In genomic region chr1:47184090-47184735, GRCh38 we compare ENCODE assay signal across 15 cellular contexts. TPM values are rescaled to one million over a fixed set of nuclear protein-coding genes. Genes with fewer than 3 reads are reported as not detected.
DNase-seq lines count a peak whose midpoint lies in the region; ATAC-seq, FAIRE-seq and TF ChIP-seq lines count a peak whose summit lies in the region.
"Had no signal": no experiment of that assay in that cellular context is flagged by ENCODE, and none has a peak within 500 bp of the region (broad histone marks: within the 10 kb centered on the region; RNA-seq: fewer than 3 reads in every experiment).

No MANE protein-coding gene starts in this region.

- in situ Hi-C loops in HepG2 (cut with HindIII; ENCODE audit: extremely low pct_ligation_motif_present, low pct_unique_long_range_greater_than_20kb): loop anchor here (25.0 kb wide), 1 partner anchor 528 kb away; no protein-coding TSS in a partner anchor

- no peaks in the 10 kb centered on the region for H3K36me3 Mint-ChIP-seq in immature natural killer cell
- no peaks in the 10 kb centered on the region for H3K36me3 Mint-ChIP-seq in stimulated activated naive B cell treated with anti-CD40 and anti-IgM and Interleukin-4, amounts not matched to agents 10 μg/mL and 1 μg/mL and 100 μg/mL, for 72 hours

- H3K36me3 ChIP-seq in HepG2 (replicated peaks in 1 of 2; ENCODE audit: control insufficient read depth in 1 of 2, insufficient read depth in 2 of 2, low read length in 2 of 2) (no peaks in the 10 kb centered on the region), right lobe of liver (no peaks in the 10 kb centered on the region)
- H3K36me3 ChIP-seq: heart left ventricle, right atrium auricular region had no signal

- H3K9me3 Mint-ChIP-seq in immature natural killer cell: no peaks in the 10 kb centered on the region
- H3K9me3 Mint-ChIP-seq in stimulated activated naive B cell treated with anti-CD40 and anti-IgM and Interleukin-4, amounts not matched to agents 10 μg/mL and 1 μg/mL and 100 μg/mL, for 72 hours: no peaks in the 10 kb centered on the region
- H3K9me3 Mint-ChIP-seq: activated T-cell treated with anti-CD3 and anti-CD28 coated beads, Interleukin-2, amount 50 U/mL, for 72 hours had no signal

- H3K27ac Mint-ChIP-seq in immature natural killer cell: no peak overlapping the region
- H3K27ac Mint-ChIP-seq in stimulated activated naive B cell treated with anti-CD40 and anti-IgM and Interleukin-4, amounts not matched to agents 10 μg/mL and 1 μg/mL and 100 μg/mL, for 72 hours: no peak overlapping the region
- H3K27ac Mint-ChIP-seq: activated T-cell treated with anti-CD3 and anti-CD28 coated beads, Interleukin-2, amount 50 U/mL, for 72 hours had no signal

- TF ChIP-seq POLR2A in HepG2 (IDR thresholded peaks at IDR 0.05; ENCODE audit: insufficient read depth in 1 of 2, low read depth in 2 of 2, low read length in 2 of 2) (no peak), right lobe of liver (IDR thresholded peaks at IDR 0.05) (no peak)

- DNase-seq in HepG2 (ENCODE audit: low spot score) (no peak), right lobe of liver (no peak), HTR-8/SVneo (ENCODE audit: insufficient read length, low spot score) (no peak), epithelial cell of proximal tubule (ENCODE audit: low read depth) (peak; percentile 88), immature natural killer cell (no peak), GM10266 (ENCODE audit: extremely low spot score) (no peak), COLO829 (ENCODE audit: low spot score) (no peak)
- no peak for DNase-seq in stimulated activated naive B cell treated with anti-CD40 and anti-IgM and Interleukin-4, amounts not matched to agents 10 μg/mL and 1 μg/mL and 100 μg/mL, for 72 hours
- DNase-seq: activated T-cell treated with anti-CD3 and anti-CD28 coated beads, Interleukin-2, amount 50 U/mL, for 72 hours; AML-193; heart left ventricle; KG1; NCI-H1105; PC-3 had no signal

- CTCF ChIA-PET in HepG2 (lab: Yijun Ruan, JAX; ENCODE audit: low intra/inter-chr PET ratio, low total read pairs): no interaction called here

- H3K9me3 ChIP-seq in HepG2 (ENCODE audit: low read length) (no peaks in the 10 kb centered on the region), right lobe of liver (no peaks in the 10 kb centered on the region)
- H3K9me3 ChIP-seq: heart left ventricle, right atrium auricular region had no signal

- no peaks in the 10 kb centered on the region for H3K79me2 ChIP-seq in HepG2 (ENCODE audit: insufficient read depth, low read length)

- no peak for FAIRE-seq in HepG2 (lab: Jason Lieb, UNC)
- FAIRE-seq in HTR-8/SVneo (lab: Jason Lieb, UNC): peak; percentile 4

- peaks cover 5 to 6% of the 10 kb centered on the region in 2 donors for H3K4me1 Mint-ChIP-seq in immature natural killer cell
- peaks cover 5 to 6% of the 10 kb centered on the region in 2 donors for H3K4me1 Mint-ChIP-seq in stimulated activated naive B cell treated with anti-CD40 and anti-IgM and Interleukin-4, amounts not matched to agents 10 μg/mL and 1 μg/mL and 100 μg/mL, for 72 hours

- H3K27me3 ChIP-seq in HepG2 (ENCODE audit: control insufficient read depth in 1 of 2, insufficient read depth in 2 of 2, low read length in 2 of 2) (no peaks in the 10 kb centered on the region; a peak in 1 of 5 replicates), right lobe of liver (no peaks in the 10 kb centered on the region)
- H3K27me3 ChIP-seq: right atrium auricular region had no signal

- ATAC-seq in HepG2: no peak
- no peak for ATAC-seq in right lobe of liver
- ATAC-seq in stimulated activated naive B cell treated with anti-CD40 and anti-IgM and Interleukin-4, amounts not matched to agents 10 μg/mL and 1 μg/mL and 100 μg/mL, for 72 hours (replicated peaks): no peak
- ATAC-seq: activated T-cell treated with anti-CD3 and anti-CD28 coated beads, Interleukin-2, amount 50 U/mL, for 72 hours; heart left ventricle; PC-3 had no signal

- H3K27me3 Mint-ChIP-seq in immature natural killer cell (ENCODE audit: low read depth in 3 of 3): peaks cover 5 to 12% (median 9%) of the 10 kb centered on the region in 3 donors
- H3K27me3 Mint-ChIP-seq in stimulated activated naive B cell treated with anti-CD40 and anti-IgM and Interleukin-4, amounts not matched to agents 10 μg/mL and 1 μg/mL and 100 μg/mL, for 72 hours: peaks cover 53 to 76% of the 10 kb centered on the region in 2 donors

- H3K4me2 ChIP-seq in HepG2 (ENCODE audit: low read depth, low read length): no peak overlapping the region

- H3K27ac ChIP-seq in HepG2 (ENCODE audit: extremely low read length, insufficient read depth, low read length): no peak overlapping the region
- no peak overlapping the region for H3K27ac ChIP-seq in right lobe of liver
- H3K27ac ChIP-seq: heart left ventricle, right atrium auricular region had no signal

- no peak overlapping the region for H3K9ac ChIP-seq in HepG2 (ENCODE audit: insufficient read depth, low read depth, low read length)

- TF ChIP-seq EP300 in HepG2 (IDR thresholded peaks at IDR 0.05; ENCODE audit: low read depth in 2 of 2, low read length in 2 of 2) (no peak), HepG2 (CRISPR knock-in tag; IDR thresholded peaks at IDR 0.05; ENCODE audit: borderline replicate concordance) (no peak)

- TF ChIP-seq CTCF in HepG2 (CRISPR knock-in tag; IDR thresholded peaks at IDR 0.05) (no peak), right lobe of liver (IDR thresholded peaks at IDR 0.05) (no peak), epithelial cell of proximal tubule (conservative IDR thresholded peaks at IDR 0.05; ENCODE audit: low read depth, low read length) (no peak), GM10266 (IDR thresholded peaks at IDR 0.05; ENCODE audit: control insufficient read depth, insufficient read depth, low read depth, missing control alignments) (no peak)

- H3K4me1 ChIP-seq in HepG2 (ENCODE audit: insufficient read depth, low read length) (peaks cover 87% of the 10 kb centered on the region), right lobe of liver (peaks cover 0 to 3% (median 0%) of the 10 kb centered on the region in 4 donors)

- intact Hi-C loops in HepG2 (cut with micrococcal nuclease; ENCODE audit: unreplicated experiment) (no loop called here), right lobe of liver (cut with DNase I) (loop anchor here in 1 of 2 donors (10.0 kb wide), 1 partner anchor 231 kb away; the partner anchor contains the start of gene FOXE3)

- H3K4me3 ChIP-seq in HepG2 (replicated peaks in 1 of 3; ENCODE audit: insufficient read depth in 1 of 3, low read depth in 2 of 3, low read length in 3 of 3): no peak overlapping the region
- H3K4me3 ChIP-seq in right lobe of liver: no peak overlapping the region
- peak overlapping the region; percentile 36 for H3K4me3 ChIP-seq in epithelial cell of proximal tubule (ENCODE audit: low read depth, low read length)
- H3K4me3 ChIP-seq: heart left ventricle, right atrium auricular region had no signal

- 43% methylated on average over 2 of the region's 2 CpGs for WGBS in HepG2 (ENCODE audit: low lambda C conversion rate)
- 22% methylated on average over 1 of the region's 2 CpGs for WGBS in right lobe of liver (ENCODE audit: insufficient coverage, low coverage, low lambda C conversion rate, missing lambda C conversion rate)

- H3K4me3 Mint-ChIP-seq in immature natural killer cell: no peak overlapping the region
- H3K4me3 Mint-ChIP-seq in stimulated activated naive B cell treated with anti-CD40 and anti-IgM and Interleukin-4, amounts not matched to agents 10 μg/mL and 1 μg/mL and 100 μg/mL, for 72 hours: no peak overlapping the region
- H3K4me3 Mint-ChIP-seq: activated T-cell treated with anti-CD3 and anti-CD28 coated beads, Interleukin-2, amount 50 U/mL, for 72 hours had no signal

- no peak for TF ChIP-seq RAD21 in HepG2 (CRISPR knock-in tag; IDR thresholded peaks at IDR 0.05)

- no peaks in the 10 kb centered on the region for H4K20me1 ChIP-seq in HepG2 (ENCODE audit: insufficient read depth, low read length)

- POLR2A ChIA-PET in HepG2 (lab: Yijun Ruan, JAX): interaction anchor here (0.6 to 7.5 kb wide), 2 partner anchors 6 to 434 kb away, joined by 3 to 168 read pairs; partner anchors contain the start of gene PDZK1IP1

- no TSS peak for BruUV-seq in HepG2 (replicated peaks; lab: Mats Ljungman, UMichigan)

- H2AFZ ChIP-seq in HepG2 (ENCODE audit: low read length): no peak overlapping the region

RNA-seq across cellular contexts. Expression of gene PDZK1IP1, which starts 5.6 kb away (rescaled TPM):
- total RNA-seq in HepG2 (2016; rRNA removed; fragmentation: Illumina TruSeq; extraction: Trizol) (0.24 TPM in 1 of 2 replicates, not detected in the other), right lobe of liver (10 to 100 TPM in 2 of 6 experiments, 1 to 10 TPM in 2, under 1 TPM in 2; 0.24 to 44.3 (median 5.4) TPM), epithelial cell of proximal tubule (14.3 and 43.2 TPM in 2 replicates)
- total RNA-seq in HepG2 (2016; cell fraction: cytosol; rRNA removed; fragmentation: Illumina TruSeq; extraction: Trizol; ENCODE audit: low read depth): not detected in 2 replicates
- 0.25 and 0.35 TPM in 2 replicates for total RNA-seq in HepG2 (2016; cell fraction: insoluble cytoplasmic fraction; rRNA removed; fragmentation: Illumina TruSeq; extraction: Trizol)
- not detected in 2 replicates for total RNA-seq in HepG2 (2016; cell fraction: membrane; rRNA removed; fragmentation: Illumina TruSeq; extraction: Trizol)
- not detected in 2 replicates for total RNA-seq in HepG2 (2016; cell fraction: nucleus; rRNA removed; fragmentation: Illumina TruSeq; extraction: Trizol)
- polyA plus RNA-seq in HepG2 (2011; rRNA removed) (1.6 TPM in 2 replicates), immature natural killer cell (1 to 10 TPM in 1 of 3 donors, under 1 TPM in 1, not detected in 1; 0.58 to 7.5 TPM)
- polyA plus RNA-seq in HepG2 (2011; cell fraction: cytosol; rRNA removed): 1.1 and 2.0 TPM in 2 replicates
- 0.64 and 0.80 TPM in 2 replicates for polyA plus RNA-seq in HepG2 (2011; cell fraction: nucleus; rRNA removed)
- polyA plus RNA-seq in HepG2 (2012): 2.0 and 2.5 TPM in 2 replicates
- polyA plus RNA-seq in HepG2 (2016; cell fraction: cytosol; fragmentation: Illumina TruSeq; extraction: Trizol; ENCODE audit: low read depth): 0.17 and 0.35 TPM in 2 replicates
- 0.29 TPM in 1 of 2 replicates, not detected in the other for polyA plus RNA-seq in HepG2 (2016; cell fraction: insoluble cytoplasmic fraction; fragmentation: Illumina TruSeq; extraction: Trizol; ENCODE audit: low read depth)
- 0.27 and 0.50 TPM in 2 replicates for polyA plus RNA-seq in HepG2 (2016; cell fraction: membrane; fragmentation: Illumina TruSeq; extraction: Trizol; ENCODE audit: low read depth)
- polyA plus RNA-seq in HepG2 (2016; cell fraction: nucleus; fragmentation: Illumina TruSeq; extraction: Trizol; ENCODE audit: insufficient read depth, low read depth): not detected in 2 replicates
- polyA minus RNA-seq in HepG2 (2011; rRNA and poly(A)+ RNA removed; ENCODE audit: low replicate concordance): 0.46 TPM in 1 of 2 replicates, not detected in the other
- 1.1 TPM in 1 of 2 replicates, not detected in the other for polyA minus RNA-seq in HepG2 (2011; cell fraction: cytosol; rRNA and poly(A)+ RNA removed)
- not detected in 2 replicates for polyA minus RNA-seq in HepG2 (2011; cell fraction: nucleus; rRNA and poly(A)+ RNA removed)
- total RNA-seq: activated T-cell treated with anti-CD3 and anti-CD28 coated beads, Interleukin-2, amount 50 U/mL, for 72 hours; PC-3 had no signal
- polyA plus RNA-seq: heart left ventricle had no signal

RNA-seq across cellular contexts. Expression of gene CYP4A22, which starts 47.0 kb away (rescaled TPM):
- total RNA-seq in HepG2 (2016; rRNA removed; fragmentation: Illumina TruSeq; extraction: Trizol) (not detected in 2 replicates), right lobe of liver (100 to 1,000 TPM in 1 of 6 experiments, 10 to 100 TPM in 5; 17.2 to 159 (median 48.9) TPM), epithelial cell of proximal tubule (not detected in 2 replicates)
- total RNA-seq in HepG2 (2016; cell fraction: cytosol; rRNA removed; fragmentation: Illumina TruSeq; extraction: Trizol; ENCODE audit: low read depth): not detected in 2 replicates
- total RNA-seq in HepG2 (2016; cell fraction: insoluble cytoplasmic fraction; rRNA removed; fragmentation: Illumina TruSeq; extraction: Trizol): not detected in 2 replicates
- total RNA-seq in HepG2 (2016; cell fraction: membrane; rRNA removed; fragmentation: Illumina TruSeq; extraction: Trizol): not detected in 2 replicates
- total RNA-seq in HepG2 (2016; cell fraction: nucleus; rRNA removed; fragmentation: Illumina TruSeq; extraction: Trizol): not detected in 2 replicates
- polyA plus RNA-seq in HepG2 (2011; rRNA removed) (not detected in 2 replicates), immature natural killer cell (not detected)
- polyA plus RNA-seq in HepG2 (2011; cell fraction: cytosol; rRNA removed): not detected in 2 replicates
- polyA plus RNA-seq in HepG2 (2011; cell fraction: nucleus; rRNA removed): not detected in 2 replicates
- polyA plus RNA-seq in HepG2 (2012): 0.08 TPM in 1 of 2 replicates, not detected in the other
- not detected in 2 replicates for polyA plus RNA-seq in HepG2 (2016; cell fraction: cytosol; fragmentation: Illumina TruSeq; extraction: Trizol; ENCODE audit: low read depth)
- polyA plus RNA-seq in HepG2 (2016; cell fraction: insoluble cytoplasmic fraction; fragmentation: Illumina TruSeq; extraction: Trizol; ENCODE audit: low read depth): not detected in 2 replicates
- polyA plus RNA-seq in HepG2 (2016; cell fraction: membrane; fragmentation: Illumina TruSeq; extraction: Trizol; ENCODE audit: low read depth): not detected in 2 replicates
- polyA plus RNA-seq in HepG2 (2016; cell fraction: nucleus; fragmentation: Illumina TruSeq; extraction: Trizol; ENCODE audit: insufficient read depth, low read depth): not detected in 2 replicates
- 0.07 TPM in 1 of 2 replicates, not detected in the other for polyA minus RNA-seq in HepG2 (2011; rRNA and poly(A)+ RNA removed; ENCODE audit: low replicate concordance)
- polyA minus RNA-seq in HepG2 (2011; cell fraction: cytosol; rRNA and poly(A)+ RNA removed): not detected in 2 replicates
- not detected in 2 replicates for polyA minus RNA-seq in HepG2 (2011; cell fraction: nucleus; rRNA and poly(A)+ RNA removed)
- total RNA-seq: activated T-cell treated with anti-CD3 and anti-CD28 coated beads, Interleukin-2, amount 50 U/mL, for 72 hours; PC-3; right atrium auricular region had no signal

RNA-seq across cellular contexts. Expression of gene TAL1, which starts 47.8 kb away (rescaled TPM):
- not detected in 2 replicates for total RNA-seq in HepG2 (2016; rRNA removed; fragmentation: Illumina TruSeq; extraction: Trizol)
- total RNA-seq in HepG2 (2016; cell fraction: cytosol; rRNA removed; fragmentation: Illumina TruSeq; extraction: Trizol; ENCODE audit: low read depth): not detected in 2 replicates
- total RNA-seq in HepG2 (2016; cell fraction: insoluble cytoplasmic fraction; rRNA removed; fragmentation: Illumina TruSeq; extraction: Trizol): not detected in 2 replicates
- not detected in 2 replicates for total RNA-seq in HepG2 (2016; cell fraction: membrane; rRNA removed; fragmentation: Illumina TruSeq; extraction: Trizol)
- total RNA-seq in HepG2 (2016; cell fraction: nucleus; rRNA removed; fragmentation: Illumina TruSeq; extraction: Trizol): not detected in 2 replicates
- 0.05 and 0.07 TPM in 2 replicates for polyA plus RNA-seq in HepG2 (2011; rRNA removed)
- 0.01 and 0.05 TPM in 2 replicates for polyA plus RNA-seq in HepG2 (2011; cell fraction: cytosol; rRNA removed)
- polyA plus RNA-seq in HepG2 (2011; cell fraction: nucleus; rRNA removed): 0.09 and 0.10 TPM in 2 replicates
- 0.11 and 0.13 TPM in 2 replicates for polyA plus RNA-seq in HepG2 (2012)
- polyA plus RNA-seq in HepG2 (2016; cell fraction: cytosol; fragmentation: Illumina TruSeq; extraction: Trizol; ENCODE audit: low read depth): not detected in 2 replicates
- polyA plus RNA-seq in HepG2 (2016; cell fraction: insoluble cytoplasmic fraction; fragmentation: Illumina TruSeq; extraction: Trizol; ENCODE audit: low read depth): not detected in 2 replicates
- polyA plus RNA-seq in HepG2 (2016; cell fraction: membrane; fragmentation: Illumina TruSeq; extraction: Trizol; ENCODE audit: low read depth): not detected in 2 replicates
- polyA plus RNA-seq in HepG2 (2016; cell fraction: nucleus; fragmentation: Illumina TruSeq; extraction: Trizol; ENCODE audit: insufficient read depth, low read depth): not detected in 2 replicates
- polyA minus RNA-seq in HepG2 (2011; rRNA and poly(A)+ RNA removed; ENCODE audit: low replicate concordance): 0.26 TPM in 1 of 2 replicates, not detected in the other
- not detected in 2 replicates for polyA minus RNA-seq in HepG2 (2011; cell fraction: cytosol; rRNA and poly(A)+ RNA removed)
- polyA minus RNA-seq in HepG2 (2011; cell fraction: nucleus; rRNA and poly(A)+ RNA removed): not detected in 2 replicates
- 1 to 10 TPM in 4 of 6 experiments, under 1 TPM in 2; 0.43 to 4.5 (median 1.8) TPM for total RNA-seq in right lobe of liver
- total RNA-seq in epithelial cell of proximal tubule: 0.69 and 1.4 TPM in 2 replicates
- polyA plus RNA-seq in immature natural killer cell: 1 to 10 TPM in 1 of 3 donors, not detected in 2; 1.7 TPM
- total RNA-seq: PC-3 had no signal

Comparison
In these comparisons a context has a peak if more than half of its experiments do, and no peak if none do; other contexts are left out.
1. RNA of gene CYP4A22, which starts 47.0 kb away (total RNA-seq): 17.2 to 159 TPM in right lobe of liver; not detected in HepG2 and not detected in epithelial cell of proximal tubule; every median in the first group is over 10 times any median in the second.